Comparison of ENCODE assay signal across 8 cellular contexts in the genomic region with DNA sequence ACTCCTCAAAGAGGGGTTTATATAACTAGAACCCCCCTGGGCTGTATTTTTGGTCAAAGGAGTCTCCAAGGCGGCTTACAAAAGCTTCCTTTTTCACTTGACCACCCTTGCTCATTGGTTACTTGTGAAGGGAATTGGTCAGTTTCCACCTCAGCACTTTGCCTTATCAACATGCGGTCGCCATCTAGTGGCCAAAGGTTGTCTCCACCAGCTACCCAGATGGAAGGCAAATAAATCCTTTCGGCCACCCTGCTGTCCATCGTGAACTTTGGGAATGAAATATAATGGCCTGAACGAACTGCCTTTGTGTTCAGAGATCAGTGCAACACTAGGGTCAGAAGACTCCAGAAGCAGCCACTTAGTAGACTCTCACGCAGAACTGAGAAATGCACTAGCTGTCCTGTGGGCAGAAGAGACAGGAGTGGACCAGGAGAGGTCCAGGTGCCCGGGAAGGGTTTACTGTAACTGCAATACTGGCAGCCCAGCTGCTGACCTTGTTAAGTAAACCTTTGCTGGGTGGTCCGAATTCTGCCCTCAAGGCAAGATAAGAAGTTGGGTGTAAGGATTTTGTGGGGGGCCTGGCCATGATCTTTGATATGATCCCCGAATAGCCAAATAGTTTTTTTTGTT.
DNase-seq lines count a peak whose midpoint lies in the region; ATAC-seq and TF ChIP-seq lines count a peak whose summit lies in the region.

No MANE protein-coding gene starts in this region.

- H3K36me3 ChIP-seq in GM06990 (ENCODE audit: control insufficient read depth, insufficient read depth, low read length) (peaks cover 10% of the 10 kb centered on the region), OCI-LY1 (ENCODE audit: insufficient read depth, low read length) (peaks cover 20% of the 10 kb centered on the region; the same call in 1 of the 2 replicates), gastroesophageal sphincter (peaks cover 0 to 38% of the 10 kb centered on the region in 2 donors), osteoblast (ENCODE audit: insufficient read depth, low read length) (no peaks in the 10 kb centered on the region)

- H3K4me2 ChIP-seq in OCI-LY1 (ENCODE audit: low read length) = no peak overlapping the region
- H3K4me2 ChIP-seq in osteoblast (ENCODE audit: insufficient read depth, low read length) = peak overlapping the region; percentile 1

- DNase-seq in GM06990 (ENCODE audit: extremely low read depth, insufficient read length) (no peak), osteoblast (ENCODE audit: insufficient read length, low spot score, missing footprints) (peak; percentile 87), DMS79 treated with DMSO at 0.1 percent for 48 hours (lab: John Stamatoyannopoulos, UW) (no peak)
- DNase-seq in activated effector memory CD4-positive, alpha-beta T cell treated with Interleukin-2 at 50 U/mL for 16 hours = peak; percentile 7

- no peak overlapping the region for H3K9ac ChIP-seq in OCI-LY1 (ENCODE audit: low read length)

- WGBS in gastroesophageal sphincter (ENCODE audit: low coverage in 1 of 2), 2 donors = 0 to 30% methylated on average over 1 to 6 of the region's 10 CpGs

- no peaks in the 10 kb centered on the region for H3K79me2 ChIP-seq in OCI-LY1 (ENCODE audit: insufficient read depth, low read length)
- no peaks in the 10 kb centered on the region for H3K79me2 ChIP-seq in osteoblast (ENCODE audit: insufficient read depth, low read length)

- H3K4me3 ChIP-seq in GM06990 (replicated peaks; ENCODE audit: low read depth, low read length) = no peak overlapping the region
- H3K4me3 ChIP-seq in OCI-LY1 (ENCODE audit: low read depth, low read length, poor library complexity, severe bottlenecking) = no peak overlapping the region
- H3K4me3 ChIP-seq in gastroesophageal sphincter = no peak overlapping the region
- no peak overlapping the region for H3K4me3 ChIP-seq in osteoblast (ENCODE audit: insufficient read depth, low read length)

- TF ChIP-seq CTCF in 22Rv1 (IDR thresholded peaks at IDR 0.05) (peak; percentile 94), GM06990 (IDR thresholded peaks at IDR 0.05; ENCODE audit: insufficient read depth, low read length, poor library complexity, severe bottlenecking) (peak; percentile 87), OCI-LY1 (IDR thresholded peaks at IDR 0.05; ENCODE audit: low read length) (peak; percentile 95), gastroesophageal sphincter (IDR thresholded peaks at IDR 0.05) (peak; percentile 83 to 90 (median 87)), osteoblast (IDR thresholded peaks at IDR 0.05; ENCODE audit: extremely low read depth, low read depth, low read length) (peak; percentile 99)

- no peaks in the 10 kb centered on the region for H3K9me3 ChIP-seq in OCI-LY1 (ENCODE audit: low read length)
- no peaks in the 10 kb centered on the region for H3K9me3 ChIP-seq in gastroesophageal sphincter
- H3K9me3 ChIP-seq in osteoblast (ENCODE audit: low read depth, low read length) = no peaks in the 10 kb centered on the region

- no peaks in the 10 kb centered on the region for H4K20me1 ChIP-seq in OCI-LY1 (ENCODE audit: insufficient read depth, low read length)
- no peaks in the 10 kb centered on the region for H4K20me1 ChIP-seq in osteoblast (ENCODE audit: insufficient read depth, low read length)

- no peak for TF ChIP-seq EP300 in gastroesophageal sphincter (IDR thresholded peaks at IDR 0.05)

- H3K27ac ChIP-seq in 22Rv1 (no peak overlapping the region), OCI-LY1 (ENCODE audit: low read depth, low read length, poor library complexity, severe bottlenecking) (no peak overlapping the region), gastroesophageal sphincter (peak overlapping the region in 2 of 4 donors; percentile 20 to 46), osteoblast (ENCODE audit: low read depth, low read length) (no peak overlapping the region)

- H2AFZ ChIP-seq in OCI-LY1 (ENCODE audit: low read length) (no peak overlapping the region), osteoblast (ENCODE audit: low read length) (peak overlapping the region; percentile 39)

- no peaks in the 10 kb centered on the region for H3F3A ChIP-seq in OCI-LY1 (ENCODE audit: insufficient read depth, low read length)

- no peaks in the 10 kb centered on the region for H3K9me2 ChIP-seq in OCI-LY1 (ENCODE audit: low read depth, low read length)

- ATAC-seq in HG02852 (IDR thresholded peaks at IDR 0.05; ENCODE audit: unreplicated experiment) = peak; percentile 52
- peak; percentile 68 for ATAC-seq in gastroesophageal sphincter

- H3K4me1 ChIP-seq in OCI-LY1 (ENCODE audit: insufficient read depth, low read length, severe bottlenecking) = no peaks in the 10 kb centered on the region
- peaks cover 0 to 24% (median 3%) of the 10 kb centered on the region in 3 donors for H3K4me1 ChIP-seq in gastroesophageal sphincter
- no peaks in the 10 kb centered on the region for H3K4me1 ChIP-seq in osteoblast (ENCODE audit: insufficient read depth, low read length)

- no peaks in the 10 kb centered on the region for H3K27me3 ChIP-seq in GM06990 (replicated peaks; ENCODE audit: control insufficient read depth, insufficient read depth, low read length)
- H3K27me3 ChIP-seq in OCI-LY1 (ENCODE audit: insufficient read depth, low read length) = no peaks in the 10 kb centered on the region
- H3K27me3 ChIP-seq in gastroesophageal sphincter = no peaks in the 10 kb centered on the region
- H3K27me3 ChIP-seq in osteoblast (ENCODE audit: insufficient read depth, low read length) = no peaks in the 10 kb centered on the region

- no peak for TF ChIP-seq POLR2A in gastroesophageal sphincter (IDR thresholded peaks at IDR 0.05)

Comparison
In these comparisons a context has a peak if more than half of its experiments do, and no peak if none do; other contexts are left out.
1. DNase-seq: peak in activated effector memory CD4-positive, alpha-beta T cell treated with Interleukin-2 at 50 U/mL for 16 hours (single experiment) and osteoblast (single experiment); none in GM06990 (single experiment) and DMS79 treated with DMSO at 0.1 percent for 48 hours (single experiment).
2. Peak in every context shown above with its lines, with median percentiles within 50 percentile points of each other: CTCF ChIP-seq.